Comparison of ENCODE assay signal across 20 cellular contexts in genomic region chr3:138234401-138235179, GRCh38. TPM values are rescaled to one million over a fixed set of nuclear protein-coding genes. Genes with fewer than 3 reads are reported as not detected.
DNase-seq lines count a peak whose midpoint lies in the region; ATAC-seq and TF ChIP-seq lines count a peak whose summit lies in the region.
"Had no signal": no experiment of that assay in that cellular context is flagged by ENCODE, and none has a peak within 500 bp of the region (broad histone marks: within the 10 kb centered on the region; RNA-seq: fewer than 3 reads in every experiment).

No MANE protein-coding gene starts in this region.

- no peak overlapping the region for H3K27ac ChIP-seq in ascending aorta
- H3K27ac ChIP-seq: colonic mucosa, neural progenitor cell, right atrium auricular region had no signal

- intact Hi-C loops in ascending aorta (cut with DNase I) = no loop called here

- peaks cover 60 to 72% of the 10 kb centered on the region in 2 donors for H3K36me3 ChIP-seq in ascending aorta
- H3K36me3 ChIP-seq: colonic mucosa had no signal

- H3K4me1 Mint-ChIP-seq in T-helper 17 cell = peaks cover 6% of the 10 kb centered on the region
- peaks cover 8% of the 10 kb centered on the region for H3K4me1 Mint-ChIP-seq in central memory CD8-positive, alpha-beta T cell
- H3K4me1 Mint-ChIP-seq: GM23338, neural progenitor cell had no signal

- DNase-seq in AG09309 (ENCODE audit: low read depth) = peak; percentile 13
- DNase-seq in GM12865 (ENCODE audit: low read depth) = peak; percentile 3
- DNase-seq in T-helper 17 cell = no peak
- no peak for DNase-seq in central memory CD8-positive, alpha-beta T cell (ENCODE audit: low spot score in 2 of 2)
- no peak for DNase-seq in GF-D8 (lab: John Stamatoyannopoulos, UW)
- DNase-seq in NCI-H1930 (lab: John Stamatoyannopoulos, UW) = no peak
- no peak for DNase-seq in ascending aorta (ENCODE audit: low spot score in 2 of 2)
- DNase-seq: activated CD8-positive, alpha-beta memory T cell treated with anti-CD3 and anti-CD28 coated beads, Interleukin-2, amount 50 U/mL, for 4 hours; BE2C; colonic mucosa; DMS153; MM.1S; NCI-H2107; NCI-H82; RPMI8226; T-cell had no signal

- H3K9me3 ChIP-seq in T-helper 17 cell (ENCODE audit: control insufficient read depth, low read length, poor library complexity, severe bottlenecking) (no peaks in the 10 kb centered on the region), ascending aorta (no peaks in the 10 kb centered on the region)
- H3K9me3 ChIP-seq: BE2C, colonic mucosa, right atrium auricular region had no signal

- no peaks in the 10 kb centered on the region for H3K4me1 ChIP-seq in ascending aorta
- H3K4me1 ChIP-seq: BE2C, colonic mucosa, neural progenitor cell had no signal

- no peaks in the 10 kb centered on the region for H3K9me3 Mint-ChIP-seq in central memory CD8-positive, alpha-beta T cell
- H3K9me3 Mint-ChIP-seq: GM23338, neural progenitor cell, T-cell had no signal

- no peaks in the 10 kb centered on the region for H3K27me3 Mint-ChIP-seq in T-helper 17 cell
- no peaks in the 10 kb centered on the region for H3K27me3 Mint-ChIP-seq in central memory CD8-positive, alpha-beta T cell
- H3K27me3 Mint-ChIP-seq: T-cell had no signal

- H3K36me3 Mint-ChIP-seq in T-helper 17 cell (ENCODE audit: low read depth) = peaks cover 2% of the 10 kb centered on the region
- H3K36me3 Mint-ChIP-seq in central memory CD8-positive, alpha-beta T cell (ENCODE audit: insufficient read depth) = peaks cover 50% of the 10 kb centered on the region

- H3K27ac Mint-ChIP-seq in T-helper 17 cell = peak overlapping the region; percentile 37
- H3K27ac Mint-ChIP-seq in central memory CD8-positive, alpha-beta T cell (ENCODE audit: low read depth) = peak overlapping the region; percentile 25
- H3K27ac Mint-ChIP-seq: GM23338, neural progenitor cell, T-cell had no signal

- no peak overlapping the region for H3K4me3 ChIP-seq in AG09309 (ENCODE audit: control insufficient read depth, low read depth, low read length)
- no peak overlapping the region for H3K4me3 ChIP-seq in GM12865 (ENCODE audit: low read depth, low read length)
- no peak overlapping the region for H3K4me3 ChIP-seq in ascending aorta
- H3K4me3 ChIP-seq: colonic mucosa, GM23338, neural progenitor cell, right atrium auricular region had no signal

- ATAC-seq in T-helper 17 cell (no peak), GM21576 (IDR thresholded peaks at IDR 0.05; ENCODE audit: unreplicated experiment) (no peak)
- peak; percentile 54 for ATAC-seq in central memory CD8-positive, alpha-beta T cell (replicated peaks; ENCODE audit: extremely low read depth, poor library complexity, severe bottlenecking)
- ATAC-seq: GM23338 had no signal

- H3K4me3 Mint-ChIP-seq in T-helper 17 cell = no peak overlapping the region
- no peak overlapping the region for H3K4me3 Mint-ChIP-seq in central memory CD8-positive, alpha-beta T cell
- H3K4me3 Mint-ChIP-seq: GM23338, neural progenitor cell, T-cell had no signal

- no peaks in the 10 kb centered on the region for H3K27me3 ChIP-seq in ascending aorta
- H3K27me3 ChIP-seq: BE2C, colonic mucosa, neural progenitor cell, right atrium auricular region had no signal

- no peak for TF ChIP-seq CTCF in AG09309 (IDR thresholded peaks at IDR 0.05; ENCODE audit: control insufficient read depth, insufficient read depth, low read depth, low read length, missing control alignments)
- TF ChIP-seq CTCF in GM12865 (IDR thresholded peaks at IDR 0.05; ENCODE audit: insufficient read depth, low read depth, low read length, missing control alignments) = no peak
- no peak for TF ChIP-seq CTCF in ascending aorta (IDR thresholded peaks at IDR 0.05)

RNA-seq across cellular contexts. Expression of gene ARMC8, which starts 47.5 kb away (rescaled TPM):
- total RNA-seq in T-helper 17 cell = 10 to 100 TPM; 55.6 to 75.8 TPM
- total RNA-seq in ascending aorta = 23.4 TPM

RNA-seq across cellular contexts. Expression of gene DBR1, which starts 59.9 kb away (rescaled TPM):
- total RNA-seq in T-helper 17 cell (10 to 100 TPM; 19.5 TPM), ascending aorta (2.0 TPM)

Comparison
In these comparisons a context has a peak if more than half of its experiments do, and no peak if none do; other contexts are left out.
1. DNase-seq: peak in AG09309 (single experiment) and GM12865 (single experiment); none in T-helper 17 cell (0 of 3), central memory CD8-positive, alpha-beta T cell (0 of 2), GF-D8 (single experiment), NCI-H1930 (0 of 2) and ascending aorta (0 of 2).